20 cellular contexts compared by ENCODE assay signal in the genomic region with DNA sequence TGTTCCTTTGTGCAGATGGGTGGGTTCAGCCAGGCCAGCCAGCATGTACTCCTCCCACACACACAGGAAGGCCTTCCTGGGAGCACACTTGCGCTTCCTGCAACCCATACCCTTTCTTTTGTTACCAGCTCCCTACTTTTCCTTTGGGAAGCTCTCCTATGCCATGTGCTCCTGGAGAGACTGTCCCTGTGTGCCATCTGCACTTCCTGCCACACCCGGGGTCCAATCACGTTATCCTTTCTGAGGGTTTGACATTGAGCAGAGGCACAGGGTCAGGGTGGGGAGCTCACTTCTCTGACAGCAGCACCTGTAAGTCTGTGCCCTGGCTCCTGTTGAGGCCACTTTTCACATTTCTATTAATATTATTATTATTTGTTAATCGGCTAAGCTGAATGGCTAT.
"Had no signal": no experiment of that assay in that cellular context is flagged by ENCODE, and none has a peak within 500 bp of the region (broad histone marks: within the 10 kb centered on the region; RNA-seq: fewer than 3 reads in every experiment).

No MANE protein-coding gene starts in this region.

- H3K27ac Mint-ChIP-seq: activated CD4-positive, alpha-beta memory T cell treated with anti-CD3 and anti-CD28 coated beads, Interleukin-2, amount 10 ng/mL, durations not matched to agents 7 days and 5 days; activated naive CD4-positive, alpha-beta T cell treated with anti-CD3 and anti-CD28 coated beads for 36 hours; brain; dendritic cell treated with granulocyte-macrophage colony-stimulating factor and Interleukin-4, amounts not matched to agents 40 ng/mL and 50 ng/mL, for 4 days; T-helper 1 cell treated with Interleukin-12 subunit alpha and Interleukin-12 subunit beta and Interleukin-4 antibody, amounts not matched to agents 30 μg/mL and 1 μg/mL, for 36 hours; WTC11 had no signal

- H3K4me3 ChIP-seq: lower lobe of right lung, sigmoid colon, thoracic aorta had no signal

- H3K27me3 ChIP-seq: sigmoid colon had no signal

- H3K4me1 ChIP-seq: lower lobe of right lung had no signal

- H3K4me3 Mint-ChIP-seq: activated CD4-positive, alpha-beta memory T cell treated with anti-CD3 and anti-CD28 coated beads, Interleukin-2, amount 10 ng/mL, durations not matched to agents 7 days and 5 days; activated naive CD4-positive, alpha-beta T cell treated with anti-CD3 and anti-CD28 coated beads for 36 hours; brain; dendritic cell treated with granulocyte-macrophage colony-stimulating factor and Interleukin-4, amounts not matched to agents 40 ng/mL and 50 ng/mL, for 4 days; neural crest cell; T-helper 1 cell treated with Interleukin-12 subunit alpha and Interleukin-12 subunit beta and Interleukin-4 antibody, amounts not matched to agents 30 μg/mL and 1 μg/mL, for 36 hours; type B pancreatic cell; WTC11 had no signal

- H3K27ac ChIP-seq: lower lobe of right lung, sigmoid colon, thoracic aorta had no signal

- H3K27me3 Mint-ChIP-seq: activated CD4-positive, alpha-beta memory T cell treated with anti-CD3 and anti-CD28 coated beads, Interleukin-2, amount 10 ng/mL, durations not matched to agents 7 days and 5 days; naive thymus-derived CD4-positive, alpha-beta T cell had no signal

- H3K4me1 Mint-ChIP-seq: brain, neural crest cell, WTC11 had no signal

- FAIRE-seq: endometrium, kidney had no signal

- DNase-seq: activated CD4-positive, alpha-beta memory T cell treated with anti-CD3 and anti-CD28 coated beads, Interleukin-2, amount 10 ng/mL, durations not matched to agents 7 days and 5 days; activated effector memory CD4-positive, alpha-beta T cell treated with Interleukin-2 at 50 U/mL for 16 hours; activated naive CD4-positive, alpha-beta T cell treated with anti-CD3 and anti-CD28 coated beads for 36 hours; activated T-cell treated with anti-CD3 and anti-CD28 coated beads, Interleukin-2, amount 50 U/mL, for 1 hour; aorta; effector CD4-positive, alpha-beta T cell; kidney; lower lobe of right lung; sigmoid colon; stimulated activated naive CD4-positive, alpha-beta T cell; T1000 had no signal

- H3K36me3 Mint-ChIP-seq: brain, type B pancreatic cell had no signal

- ATAC-seq: naive thymus-derived CD4-positive, alpha-beta T cell; WTC11 had no signal

- H3K36me3 ChIP-seq: lower lobe of right lung, sigmoid colon, thoracic aorta had no signal
